Comparison of ENCODE assay signal across 17 cellular contexts in genomic region chr13:44294868-44295267, GRCh38.
"Had no signal": no experiment of that assay in that cellular context is flagged by ENCODE, and none has a peak within 500 bp of the region (broad histone marks: within the 10 kb centered on the region; RNA-seq: fewer than 3 reads in every experiment).

No MANE protein-coding gene starts in this region.

- H3K4me1 Mint-ChIP-seq: stimulated activated memory B cell treated with anti-CD40 and anti-IgM and Interleukin-4, amounts not matched to agents 10 μg/mL and 1 μg/mL and 100 μg/mL, for 72 hours had no signal

- H3K36me3 Mint-ChIP-seq: mesothelial cell of epicardium; stimulated activated memory B cell treated with anti-CD40 and anti-IgM and Interleukin-4, amounts not matched to agents 10 μg/mL and 1 μg/mL and 100 μg/mL, for 72 hours had no signal

- H3K4me1 ChIP-seq: body of pancreas had no signal

- H3K9me3 ChIP-seq: body of pancreas, esophagus squamous epithelium, lower lobe of right lung, pancreas, tibial artery had no signal

- H3K36me3 ChIP-seq: esophagus squamous epithelium, lower lobe of right lung, pancreas, tibial artery had no signal

- H3K27ac Mint-ChIP-seq: activated T-helper 17 cell treated with anti-CD3 and anti-CD28 coated beads, Interleukin-2, amount 50 U/mL, for 72 hours; mesothelial cell of epicardium; stimulated activated memory B cell treated with anti-CD40 and anti-IgM and Interleukin-4, amounts not matched to agents 10 μg/mL and 1 μg/mL and 100 μg/mL, for 72 hours had no signal

- H3K27ac ChIP-seq: body of pancreas, esophagus squamous epithelium, lower lobe of right lung, pancreas had no signal

- DNase-seq: activated naive CD4-positive, alpha-beta T cell treated with anti-CD3 and anti-CD28 coated beads for 36 hours; amniotic stem cell; body of pancreas; central memory CD4-positive, alpha-beta T cell; effector CD4-positive, alpha-beta T cell; esophagus squamous epithelium; glutamatergic neuron; kidney glomerular epithelial cell; lower lobe of right lung; pancreas; stimulated activated CD4-positive, alpha-beta T cell treated with anti-CD3 and anti-CD28 coated beads, Interleukin-12 subunit alpha, Interleukin-12 subunit beta, amount 100 ng/mL, for 4 hours; stimulated activated CD4-positive, alpha-beta T cell treated with anti-CD3 and anti-CD28 coated beads, Interleukin-2, amount 100 ng/mL, for 48 hours; tibial artery had no signal

- H3K4me3 Mint-ChIP-seq: activated naive CD4-positive, alpha-beta T cell treated with anti-CD3 and anti-CD28 coated beads for 36 hours; mesothelial cell of epicardium; stimulated activated memory B cell treated with anti-CD40 and anti-IgM and Interleukin-4, amounts not matched to agents 10 μg/mL and 1 μg/mL and 100 μg/mL, for 72 hours had no signal

- H3K27me3 ChIP-seq: body of pancreas, pancreas, tibial artery had no signal

- H3K9me3 Mint-ChIP-seq: mesothelial cell of epicardium; stimulated activated memory B cell treated with anti-CD40 and anti-IgM and Interleukin-4, amounts not matched to agents 10 μg/mL and 1 μg/mL and 100 μg/mL, for 72 hours had no signal

- FAIRE-seq: pancreas had no signal

- H3K4me3 ChIP-seq: body of pancreas, coronary artery, esophagus squamous epithelium, lower lobe of right lung, pancreas, tibial artery had no signal

- ATAC-seq: body of pancreas; pancreas; stimulated activated memory B cell treated with anti-CD40 and anti-IgM and Interleukin-4, amounts not matched to agents 10 μg/mL and 1 μg/mL and 100 μg/mL, for 72 hours had no signal
